In the genomic region with DNA sequence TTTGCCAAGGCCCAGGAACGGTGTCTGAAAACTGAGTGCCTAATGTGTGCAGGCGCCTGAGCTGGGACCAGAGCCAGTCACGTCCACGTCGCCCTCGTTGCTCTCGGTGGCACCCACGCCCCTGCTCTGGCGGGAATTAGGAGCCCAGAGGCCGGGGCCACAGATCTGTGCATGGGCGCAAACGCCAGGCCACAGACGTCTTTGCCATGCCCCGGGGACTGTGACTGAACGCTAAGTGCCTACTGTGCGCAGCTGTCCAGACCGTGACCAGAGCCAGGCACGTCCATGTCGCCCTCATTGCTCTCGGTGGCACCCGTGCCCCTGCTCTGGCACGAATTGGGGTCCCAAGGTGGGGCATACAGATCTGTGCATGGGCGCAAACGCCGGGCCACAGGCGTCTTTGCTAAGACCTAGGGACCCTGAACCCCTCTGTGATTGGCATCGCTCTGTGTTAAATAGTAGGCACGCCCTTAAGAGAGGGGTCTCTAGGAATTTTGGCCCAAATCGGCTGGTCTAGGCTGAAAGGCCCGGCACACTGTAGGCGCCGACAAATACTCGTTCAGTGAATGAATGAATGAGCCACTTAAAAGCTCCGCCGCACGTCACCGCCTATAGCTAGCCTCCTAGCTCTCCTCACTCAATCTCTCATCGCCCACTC, we compare ENCODE assay signal across 8 cellular contexts. TPM values are rescaled to one million over a fixed set of nuclear protein-coding genes. Genes with fewer than 3 reads are reported as not detected.
DNase-seq lines count a peak whose midpoint lies in the region; ATAC-seq, FAIRE-seq and TF ChIP-seq lines count a peak whose summit lies in the region.

No MANE protein-coding gene starts in this region.

- H3K4me1 Mint-ChIP-seq in astrocyte (ENCODE audit: low read depth, unreplicated experiment): peaks cover 2% of the 10 kb centered on the region

- peak overlapping the region; percentile 93 for H2AFZ ChIP-seq in astrocyte (ENCODE audit: low read depth, low read length)

- intact Hi-C loops in right lobe of liver (cut with DNase I) (no loop called here), transverse colon (cut with DNase I; ENCODE audit: low total_unique reads) (no loop called here)

- no peaks in the 10 kb centered on the region for H3K27me3 ChIP-seq in astrocyte (ENCODE audit: insufficient read depth, low read length)
- H3K27me3 ChIP-seq in right lobe of liver: no peaks in the 10 kb centered on the region
- H3K27me3 ChIP-seq in transverse colon: no peaks in the 10 kb centered on the region

- no peak for TF ChIP-seq CTCF in astrocyte (IDR thresholded peaks at IDR 0.05; ENCODE audit: insufficient read depth, low read depth, low read length)
- TF ChIP-seq CTCF in right lobe of liver (IDR thresholded peaks at IDR 0.05): no peak
- no peak for TF ChIP-seq CTCF in transverse colon (IDR thresholded peaks at IDR 0.05)

- ATAC-seq in right lobe of liver (no peak), HG03342 (IDR thresholded peaks at IDR 0.05; ENCODE audit: unreplicated experiment) (no peak)

- peaks cover 49% of the 10 kb centered on the region for H3K79me2 ChIP-seq in astrocyte (ENCODE audit: insufficient read depth, low read length)

- H3K4me1 ChIP-seq in astrocyte (ENCODE audit: insufficient read depth, low read length) (peaks cover 25% of the 10 kb centered on the region), right lobe of liver (peaks cover 0 to 69% (median 20%) of the 10 kb centered on the region in 4 donors), transverse colon (peaks cover 25 to 64% (median 50%) of the 10 kb centered on the region in 4 donors)

- DNase-seq in activated effector memory CD4-positive, alpha-beta T cell treated with anti-CD3 and anti-CD28 coated beads, Interleukin-2, amount 50 U/mL, for 16 hours: peak; percentile 69
- DNase-seq in activated effector memory CD4-positive, alpha-beta T cell treated with Interleukin-2 at 50 U/mL for 16 hours: no peak
- DNase-seq in astrocyte (ENCODE audit: low read depth) (no peak), right lobe of liver (peak in 1 of 3 donors; percentile 50), transverse colon (peak; percentile 37), GF-D8 (lab: John Stamatoyannopoulos, UW) (no peak), SHP77 (lab: John Stamatoyannopoulos, UW) (no peak)

- H3K9me3 Mint-ChIP-seq in astrocyte (ENCODE audit: unreplicated experiment): no peaks in the 10 kb centered on the region

- in situ Hi-C loops in transverse colon (cut with MboI; ENCODE audit: low pct_ligation_motif_present in 1 of 4, low pct_unique_long_range_greater_than_20kb in 1 of 4, low sequenced_read_pairs in 3 of 4): no loop called here

- H3K9me3 ChIP-seq in astrocyte (ENCODE audit: insufficient read depth, low read depth, low read length) (no peaks in the 10 kb centered on the region), right lobe of liver (no peaks in the 10 kb centered on the region), transverse colon (no peaks in the 10 kb centered on the region)

- H3K4me3 ChIP-seq in astrocyte (ENCODE audit: insufficient read depth, low read depth, low read length) (peak overlapping the region; percentile 38), right lobe of liver (peak overlapping the region; percentile 84 to 99 (median 85)), transverse colon (peak overlapping the region in 3 of 4 donors; percentile 78 to 96 (median 88))

- TF ChIP-seq POLR2A in right lobe of liver (IDR thresholded peaks at IDR 0.05) (no peak), transverse colon (IDR thresholded peaks at IDR 0.05) (no peak)

- H3K4me3 Mint-ChIP-seq in astrocyte (ENCODE audit: unreplicated experiment): peak overlapping the region; percentile 69

- peak overlapping the region; percentile 78 for H3K27ac ChIP-seq in astrocyte (ENCODE audit: low read depth, low read length)
- H3K27ac ChIP-seq in right lobe of liver: peak overlapping the region; percentile 90 to 98 (median 94)
- peak overlapping the region; percentile 91 to 99 (median 98) for H3K27ac ChIP-seq in transverse colon

- no peaks in the 10 kb centered on the region for H3K27me3 Mint-ChIP-seq in astrocyte (ENCODE audit: low read depth, unreplicated experiment)

- WGBS in right lobe of liver (ENCODE audit: insufficient coverage, low coverage, low lambda C conversion rate, missing lambda C conversion rate): no CpG with 5 or more reads among the region's 38 CpGs
- 89% methylated on average over 38 of the region's 38 CpGs; no CpG with 5 or more reads in 1 of the 2 donors for WGBS in transverse colon (ENCODE audit: low coverage in 1 of 2), 2 donors

- no peaks in the 10 kb centered on the region for H3K36me3 ChIP-seq in astrocyte (ENCODE audit: insufficient read depth, low read length)
- H3K36me3 ChIP-seq in right lobe of liver: no peaks in the 10 kb centered on the region
- H3K36me3 ChIP-seq in transverse colon: no peaks in the 10 kb centered on the region

- no peaks in the 10 kb centered on the region for H3K36me3 Mint-ChIP-seq in astrocyte (ENCODE audit: low read depth, unreplicated experiment)

- H4K20me1 ChIP-seq in astrocyte (ENCODE audit: insufficient read depth, low read length): peaks cover 34% of the 10 kb centered on the region

- TF ChIP-seq EP300 in transverse colon (IDR thresholded peaks at IDR 0.05; ENCODE audit: low read depth): no peak

- H3K4me2 ChIP-seq in astrocyte (ENCODE audit: low read length): peak overlapping the region; percentile 99

- FAIRE-seq in astrocyte (lab: Jason Lieb, UNC): no peak

- H3K27ac Mint-ChIP-seq in astrocyte (ENCODE audit: unreplicated experiment): peak overlapping the region; percentile 88

- peak overlapping the region; percentile 93 for H3K9ac ChIP-seq in astrocyte (ENCODE audit: low read length)

RNA-seq across cellular contexts. Expression of gene UBALD1, which starts 0.8 kb away (rescaled TPM):
- 49.8 and 53.0 TPM in 2 replicates for total RNA-seq in astrocyte
- total RNA-seq in right lobe of liver: 10 to 100 TPM in 4 of 6 experiments, 1 to 10 TPM in 2; 6.4 to 29.5 (median 17.2) TPM
- total RNA-seq in transverse colon: 10 to 100 TPM in 2 of 4 donors, 1 to 10 TPM in 2; 8.6 to 18.0 (median 10.5) TPM

RNA-seq across cellular contexts. Expression of gene MGRN1, which starts 9.1 kb away (rescaled TPM):
- 89.0 and 91.5 TPM in 2 replicates for total RNA-seq in astrocyte
- 10 to 100 TPM; 42.5 to 67.3 (median 49.5) TPM for total RNA-seq in right lobe of liver
- total RNA-seq in transverse colon: 100 to 1,000 TPM in 1 of 4 donors, 10 to 100 TPM in 3; 49.1 to 127 (median 79.5) TPM

RNA-seq across cellular contexts. Expression of gene C16orf96, which starts 59.4 kb away (rescaled TPM):
- total RNA-seq in astrocyte (0.20 and 0.38 TPM in 2 replicates), right lobe of liver (under 1 TPM in 5 of 6 experiments, not detected in 1; 0.06 to 0.24 (median 0.16) TPM), transverse colon (not detected)

Comparison
In these comparisons a context has a peak if more than half of its experiments do, and no peak if none do; other contexts are left out.
1. DNase-seq: peak in activated effector memory CD4-positive, alpha-beta T cell treated with anti-CD3 and anti-CD28 coated beads, Interleukin-2, amount 50 U/mL, for 16 hours (single experiment) and transverse colon (single experiment); none in activated effector memory CD4-positive, alpha-beta T cell treated with Interleukin-2 at 50 U/mL for 16 hours (single experiment), astrocyte (single experiment), GF-D8 (single experiment) and SHP77 (0 of 2).
2. H3K4me3 ChIP-seq: peak in every context shown above with its lines; median percentile 88 in transverse colon; 85 in right lobe of liver; 38 in astrocyte.
3. Peak in every context shown above with its lines, with median percentiles within 50 percentile points of each other: H3K27ac ChIP-seq.